ENCODE assay signal across 14 cellular contexts in genomic region chr1:208030320-208031091, GRCh38.
DNase-seq lines count a peak whose midpoint lies in the region; ATAC-seq, FAIRE-seq and TF ChIP-seq lines count a peak whose summit lies in the region.
"Had no signal": no experiment of that assay in that cellular context is flagged by ENCODE, and none has a peak within 500 bp of the region (broad histone marks: within the 10 kb centered on the region; RNA-seq: fewer than 3 reads in every experiment).

No MANE protein-coding gene starts in this region.

- H3K27me3 ChIP-seq in layer of hippocampus (ENCODE audit: control insufficient read depth, insufficient read depth, low read length): no peaks in the 10 kb centered on the region
- no peaks in the 10 kb centered on the region for H3K27me3 ChIP-seq in tibial nerve

- DNase-seq in GM03348 (ENCODE audit: low spot score) (peak; percentile 66), tibial nerve (ENCODE audit: low spot score in 2 of 2) (no peak), GM12892 (ENCODE audit: insufficient read length) (no peak), NCI-H774 (lab: John Stamatoyannopoulos, UW) (no peak)
- DNase-seq: activated T-cell treated with anti-CD3 and anti-CD28 coated beads, Interleukin-2, amount 50 U/mL, for 24 hours; NCI-H1048; PC-3; spleen had no signal

- peaks cover 0 to 55% (median 0%) of the 10 kb centered on the region in 3 donors for H3K36me3 ChIP-seq in tibial nerve

- no peak overlapping the region for H3K4me3 ChIP-seq in skin epidermis
- no peak overlapping the region for H3K4me3 ChIP-seq in tibial nerve
- H3K4me3 ChIP-seq: spleen had no signal

- 40 to 49% methylated on average over 8 to 11 of the region's 11 CpGs for WGBS in tibial nerve, 2 donors

- TF ChIP-seq POLR2A in tibial nerve (IDR thresholded peaks at IDR 0.05): no peak
- TF ChIP-seq POLR2A in GM12892 (IDR thresholded peaks at IDR 0.05; ENCODE audit: low read depth, low read length): no peak

- H3K9me3 ChIP-seq in tibial nerve: no peaks in the 10 kb centered on the region
- H3K9me3 ChIP-seq: spleen had no signal

- TF ChIP-seq EP300 in tibial nerve (IDR thresholded peaks at IDR 0.05): no peak

- FAIRE-seq in GM12892 (lab: Jason Lieb, UNC): no peak
- FAIRE-seq: GM18507 had no signal

- ATAC-seq in HG03108 (IDR thresholded peaks at IDR 0.05; ENCODE audit: unreplicated experiment): no peak
- ATAC-seq: stimulated activated memory B cell treated with anti-CD40 and anti-IgM and Interleukin-4, amounts not matched to agents 10 μg/mL and 1 μg/mL and 100 μg/mL, for 72 hours had no signal

- H3K4me1 ChIP-seq in tibial nerve: peaks cover 0 to 28% (median 18%) of the 10 kb centered on the region in 4 donors

- TF ChIP-seq CTCF in tibial nerve (IDR thresholded peaks at IDR 0.05): no peak

- H3K27ac ChIP-seq in cingulate gyrus (ENCODE audit: low read depth, low read length) (peak overlapping the region; percentile 84), layer of hippocampus (ENCODE audit: low read depth, low read length) (peak overlapping the region; percentile 57), skin epidermis (peak overlapping the region in 19 of 21 experiments; percentile 28 to 89 (median 71)), tibial nerve (peak overlapping the region in 2 of 4 donors; percentile 6 to 48)
